12 cellular contexts compared by ENCODE assay signal in the genomic region with DNA sequence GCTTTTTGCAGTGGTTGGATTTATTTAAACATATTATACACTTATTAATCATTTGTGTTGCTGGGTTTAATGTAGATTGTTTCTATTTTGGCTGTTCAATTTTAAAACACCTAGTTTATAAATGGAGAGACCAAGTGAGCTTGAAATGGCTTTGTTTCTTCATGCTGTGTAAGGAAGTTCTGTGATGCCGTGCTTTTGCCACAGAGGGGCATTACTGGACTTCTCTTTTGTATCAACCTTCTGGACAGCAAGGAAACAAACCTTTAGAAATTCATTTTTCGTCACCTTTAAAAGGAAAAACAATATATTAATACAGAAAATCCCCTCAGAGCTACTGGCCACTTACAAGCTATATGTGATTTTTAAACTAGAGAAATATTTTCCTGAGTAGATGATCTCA.
DNase-seq lines count a peak whose midpoint lies in the region; ATAC-seq and TF ChIP-seq lines count a peak whose summit lies in the region.
"Had no signal": no experiment of that assay in that cellular context is flagged by ENCODE, and none has a peak within 500 bp of the region (broad histone marks: within the 10 kb centered on the region; RNA-seq: fewer than 3 reads in every experiment).

No MANE protein-coding gene starts in this region.

- no peak overlapping the region for H3K4me3 ChIP-seq in liver (ENCODE audit: low read depth in 1 of 3, low read length in 3 of 3)
- H3K4me3 ChIP-seq in right lobe of liver = no peak overlapping the region
- H3K4me3 ChIP-seq in fibroblast of pulmonary artery (replicated peaks; ENCODE audit: low read depth, low read length) = no peak overlapping the region
- H3K4me3 ChIP-seq: colonic mucosa had no signal

- H3K27me3 ChIP-seq in liver (ENCODE audit: control insufficient read depth in 4 of 4, insufficient read depth in 4 of 4, low read length in 3 of 4) = no peaks in the 10 kb centered on the region
- H3K27me3 ChIP-seq in right lobe of liver = no peaks in the 10 kb centered on the region
- no peaks in the 10 kb centered on the region for H3K27me3 ChIP-seq in foreskin keratinocyte
- H3K27me3 ChIP-seq: colonic mucosa, neutrophil had no signal

- intact Hi-C loops in right lobe of liver (cut with DNase I) = no loop called here
- intact Hi-C loops in posterior vena cava (cut with DNase I) = no loop called here

- DNase-seq in right lobe of liver (no peak), OCI-M1 (lab: John Stamatoyannopoulos, UW) (peak; percentile 59), fibroblast of pulmonary artery (ENCODE audit: low read depth) (peak; percentile 0), DMS79 (lab: John Stamatoyannopoulos, UW) (no peak), posterior vena cava (ENCODE audit: low spot score) (no peak), foreskin keratinocyte (no peak), D341Med (ENCODE audit: low spot score) (no peak)
- DNase-seq: CD4-positive, alpha-beta memory T cell; colonic mucosa; H7 had no signal

- H3K4me1 ChIP-seq in liver (ENCODE audit: control insufficient read depth in 4 of 4, insufficient read depth in 4 of 4, low read length in 3 of 4) (no peaks in the 10 kb centered on the region), right lobe of liver (no peaks in the 10 kb centered on the region), foreskin keratinocyte (no peaks in the 10 kb centered on the region)
- H3K4me1 ChIP-seq: colonic mucosa had no signal

- TF ChIP-seq CTCF in liver (IDR thresholded peaks at IDR 0.05; ENCODE audit: low read depth, low read length, missing input control) (no peak), right lobe of liver (IDR thresholded peaks at IDR 0.05) (peak in 1 of 4 donors; percentile 8), fibroblast of pulmonary artery (IDR thresholded peaks at IDR 0.05; ENCODE audit: low read length, missing control alignments) (no peak), foreskin keratinocyte (conservative IDR thresholded peaks at IDR 0.05) (no peak)

- ATAC-seq in right lobe of liver (no peak), foreskin keratinocyte (no peak)

- H3K36me3 ChIP-seq in liver (ENCODE audit: control insufficient read depth in 4 of 4, insufficient read depth in 3 of 4, low read depth in 1 of 4, low read length in 3 of 4) = no peaks in the 10 kb centered on the region
- no peaks in the 10 kb centered on the region for H3K36me3 ChIP-seq in right lobe of liver
- H3K36me3 ChIP-seq: colonic mucosa, neutrophil had no signal

- 74% methylated on average over 2 of the region's 2 CpGs for WGBS in liver
- 59% methylated on average over 2 of the region's 2 CpGs for WGBS in right lobe of liver (ENCODE audit: insufficient coverage, low coverage, low lambda C conversion rate, missing lambda C conversion rate)

- H3K9me3 ChIP-seq in liver (ENCODE audit: control insufficient read depth in 4 of 4, low read length in 3 of 4) (no peaks in the 10 kb centered on the region), right lobe of liver (no peaks in the 10 kb centered on the region)
- H3K9me3 ChIP-seq: colonic mucosa, neutrophil had no signal

- no peak for TF ChIP-seq POLR2A in right lobe of liver (IDR thresholded peaks at IDR 0.05)

- no peak overlapping the region for H3K9ac ChIP-seq in liver (ENCODE audit: low read depth in 1 of 2, low read length in 2 of 2)

- peak; percentile 23 to 33 for TF ChIP-seq RAD21 in liver (IDR thresholded peaks at IDR 0.05)

- H3K27ac ChIP-seq in liver (ENCODE audit: low read depth in 1 of 2, low read length in 2 of 2) (no peak overlapping the region), right lobe of liver (no peak overlapping the region), foreskin keratinocyte (no peak overlapping the region)
- H3K27ac ChIP-seq: colonic mucosa, neutrophil had no signal

TF ChIP-seq in liver, 16 proteins besides CTCF, POLR2A, EP300 and RAD21:
- TF ChIP-seq FOXA1 (IDR thresholded peaks at IDR 0.05) (no peak), GABPA (IDR thresholded peaks at IDR 0.05 in 1 of 2, conservative IDR thresholded peaks at IDR 0.05 in 1 of 2) (no peak), HNF4G (IDR thresholded peaks at IDR 0.05) (no peak), EGR1 (IDR thresholded peaks at IDR 0.05; ENCODE audit: low read depth in 2 of 2) (no peak), NR2F2 (IDR thresholded peaks at IDR 0.05) (no peak), YY1 (IDR thresholded peaks at IDR 0.05) (no peak), JUND (IDR thresholded peaks at IDR 0.05) (no peak)

Comparison
In these comparisons a context has a peak if more than half of its experiments do, and no peak if none do; other contexts are left out.
1. DNase-seq: peak in OCI-M1 (single experiment) and fibroblast of pulmonary artery (single experiment); none in right lobe of liver (0 of 3), DMS79 (single experiment), posterior vena cava (single experiment), foreskin keratinocyte (0 of 2) and D341Med (single experiment).